ENCODE assay signal across 24 cellular contexts in the genomic region with DNA sequence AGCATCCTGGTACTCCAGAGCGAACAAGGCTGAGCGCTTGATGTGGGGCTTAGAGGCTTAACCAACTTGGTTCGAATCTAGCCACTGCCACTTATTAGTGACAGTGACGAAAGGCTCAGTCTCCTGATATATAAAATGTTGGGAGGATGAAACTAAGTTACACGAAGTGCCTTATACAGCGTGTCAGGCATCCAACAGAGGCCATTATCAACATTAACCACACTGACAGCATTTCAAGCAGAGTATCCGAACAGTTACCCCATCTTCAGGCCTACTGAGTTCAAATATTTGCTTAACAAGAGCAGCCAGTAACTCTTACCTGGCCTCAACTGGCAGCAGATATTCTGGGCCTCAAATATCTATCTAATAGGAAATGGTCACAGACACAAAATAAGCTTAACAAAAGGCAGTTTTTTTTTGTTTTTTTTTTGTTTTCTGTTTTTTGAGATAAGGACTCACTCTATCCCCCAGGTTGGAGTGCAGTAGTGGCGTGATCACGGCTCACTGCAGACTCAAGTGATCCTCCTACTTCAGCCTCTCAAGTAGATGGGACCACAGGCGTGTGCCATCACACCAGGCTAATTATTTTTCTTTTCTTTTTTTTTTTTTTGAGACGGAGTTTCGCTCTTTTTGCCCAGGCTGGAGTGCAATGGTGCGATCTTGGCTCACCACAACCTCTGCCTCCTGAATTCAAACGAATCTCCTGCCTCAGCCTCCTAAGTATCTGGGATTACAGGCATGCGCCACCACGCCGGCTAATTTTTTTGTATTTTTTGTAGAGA. TPM values are rescaled to one million over a fixed set of nuclear protein-coding genes. Genes with fewer than 3 reads are reported as not detected.
DNase-seq lines count a peak whose midpoint lies in the region; ATAC-seq and TF ChIP-seq lines count a peak whose summit lies in the region.
"Had no signal": no experiment of that assay in that cellular context is flagged by ENCODE, and none has a peak within 500 bp of the region (broad histone marks: within the 10 kb centered on the region; RNA-seq: fewer than 3 reads in every experiment).

No MANE protein-coding gene starts in this region.

- H3K4me1 ChIP-seq in PC-9 (replicated peaks; ENCODE audit: insufficient read depth) = peaks cover 50% of the 10 kb centered on the region
- peaks cover 5 to 28% (median 8%) of the 10 kb centered on the region in 3 donors for H3K4me1 ChIP-seq in esophagus squamous epithelium
- H3K4me1 ChIP-seq in transverse colon = peaks cover 0 to 12% (median 7%) of the 10 kb centered on the region in 4 donors
- H3K4me1 ChIP-seq: HAP-1, parathyroid adenoma had no signal

- peaks cover 28% of the 10 kb centered on the region for H3F3A ChIP-seq in PC-9 (ENCODE audit: insufficient read depth, low read depth)

- CTCF ChIA-PET in PC-9 (lab: Charles Lee) = interaction anchor here (0.6 to 1.5 kb wide), 2 partner anchors 109 to 205 kb away, joined by 4 to 5 read pairs; a partner anchor contains a TSS

- no peak overlapping the region for H3K4me2 ChIP-seq in PC-9

- intact Hi-C loops in PC-9 (cut with micrococcal nuclease; ENCODE audit: unreplicated experiment) = no loop called here
- intact Hi-C loops in esophagus squamous epithelium (cut with DNase I) = no loop called here
- intact Hi-C loops in transverse colon (cut with DNase I; ENCODE audit: low total_unique reads) = no loop called here

- H3K27me3 Mint-ChIP-seq in activated T-cell treated with anti-CD3 and anti-CD28 coated beads, Interleukin-2, amount 50 U/mL, for 24 hours = no peaks in the 10 kb centered on the region
- H3K27me3 Mint-ChIP-seq: activated naive CD8-positive, alpha-beta T cell treated with anti-CD3 and anti-CD28 coated beads, Interleukin-2, amount 50 U/mL, for 24 hours; brain; natural killer cell treated with Interleukin-12 subunit alpha and Interleukin-12 subunit beta and Interleukin-15 and Interleukin-18, amount 100 ng/mL, for 72 hours had no signal

- H3K4me1 Mint-ChIP-seq in activated T-cell treated with anti-CD3 and anti-CD28 coated beads, Interleukin-2, amount 50 U/mL, for 24 hours (ENCODE audit: low read depth) = peaks cover 28% of the 10 kb centered on the region

- WGBS in esophagus squamous epithelium, 2 donors = 92 to 94% methylated on average over 15 to 17 of the region's 17 CpGs
- 89 to 96% methylated on average over 7 to 17 of the region's 17 CpGs for WGBS in transverse colon (ENCODE audit: low coverage in 1 of 2), 2 donors

- no peak overlapping the region for H2AFZ ChIP-seq in PC-9
- H2AFZ ChIP-seq: parathyroid adenoma had no signal

- no peaks in the 10 kb centered on the region for H3K36me3 ChIP-seq in PC-9 (ENCODE audit: low read depth)
- H3K36me3 ChIP-seq in esophagus squamous epithelium = peaks cover 0 to 28% (median 2%) of the 10 kb centered on the region in 3 donors
- H3K36me3 ChIP-seq in transverse colon = peaks cover 0 to 9% (median 3%) of the 10 kb centered on the region in 4 donors
- H3K36me3 ChIP-seq: HAP-1 had no signal

- H3K79me2 ChIP-seq in PC-9 (ENCODE audit: low read depth) = no peaks in the 10 kb centered on the region
- H3K79me2 ChIP-seq: parathyroid adenoma had no signal

- H3K9me3 ChIP-seq in PC-9 (ENCODE audit: insufficient read depth, low read depth) = no peaks in the 10 kb centered on the region
- no peaks in the 10 kb centered on the region for H3K9me3 ChIP-seq in esophagus squamous epithelium
- no peaks in the 10 kb centered on the region for H3K9me3 ChIP-seq in transverse colon
- H3K9me3 ChIP-seq: HAP-1 had no signal

- TF ChIP-seq POLR2A in esophagus squamous epithelium (IDR thresholded peaks at IDR 0.05) (no peak), transverse colon (IDR thresholded peaks at IDR 0.05) (no peak)

- no peak overlapping the region for H3K4me3 Mint-ChIP-seq in activated T-cell treated with anti-CD3 and anti-CD28 coated beads, Interleukin-2, amount 50 U/mL, for 24 hours
- H3K4me3 Mint-ChIP-seq: activated naive CD8-positive, alpha-beta T cell treated with anti-CD3 and anti-CD28 coated beads, Interleukin-2, amount 50 U/mL, for 24 hours; brain; natural killer cell treated with Interleukin-12 subunit alpha and Interleukin-12 subunit beta and Interleukin-15 and Interleukin-18, amount 100 ng/mL, for 72 hours had no signal

- no peak for TF ChIP-seq CTCF in PC-9 (conservative IDR thresholded peaks at IDR 0.05)
- no peak for TF ChIP-seq CTCF in esophagus squamous epithelium (IDR thresholded peaks at IDR 0.05)
- no peak for TF ChIP-seq CTCF in transverse colon (IDR thresholded peaks at IDR 0.05)

- no peaks in the 10 kb centered on the region for H4K20me1 ChIP-seq in PC-9 (ENCODE audit: insufficient read depth)

- peak overlapping the region; percentile 6 for H3K27ac Mint-ChIP-seq in activated T-cell treated with anti-CD3 and anti-CD28 coated beads, Interleukin-2, amount 50 U/mL, for 24 hours
- H3K27ac Mint-ChIP-seq: activated naive CD8-positive, alpha-beta T cell treated with anti-CD3 and anti-CD28 coated beads, Interleukin-2, amount 50 U/mL, for 24 hours had no signal

- POLR2A ChIA-PET in PC-9 (lab: Charles Lee; ENCODE audit: unreplicated experiment) = interaction anchor here (0.6 to 0.7 kb wide), 2 partner anchors 116 to 378 kb away, joined by 4 to 5 read pairs; no protein-coding TSS in a partner anchor

- ATAC-seq in HG03342 (IDR thresholded peaks at IDR 0.05; ENCODE audit: unreplicated experiment) (no peak), HG02981 (IDR thresholded peaks at IDR 0.05; ENCODE audit: unreplicated experiment) (no peak)
- ATAC-seq: activated naive CD8-positive, alpha-beta T cell treated with anti-CD3 and anti-CD28 coated beads, Interleukin-2, amount 50 U/mL, for 24 hours had no signal

- H3K9me3 Mint-ChIP-seq in activated T-cell treated with anti-CD3 and anti-CD28 coated beads, Interleukin-2, amount 50 U/mL, for 24 hours = no peaks in the 10 kb centered on the region
- H3K9me3 Mint-ChIP-seq: activated naive CD8-positive, alpha-beta T cell treated with anti-CD3 and anti-CD28 coated beads, Interleukin-2, amount 50 U/mL, for 24 hours; activated T-helper 2 cell treated with anti-CD3 and anti-CD28 coated beads, Interferon-gamma antibody, Interleukin-2, Interleukin-4, amounts not matched to agents 10 μg/mL and 5 μg/mL and 100 μg/mL, durations not matched to agents 14 hours and 24 hours and 36 hours; brain; natural killer cell treated with Interleukin-12 subunit alpha and Interleukin-12 subunit beta and Interleukin-15 and Interleukin-18, amount 100 ng/mL, for 72 hours had no signal

- no peaks in the 10 kb centered on the region for H3K27me3 ChIP-seq in PC-9 (ENCODE audit: insufficient read depth, low read depth)
- no peaks in the 10 kb centered on the region for H3K27me3 ChIP-seq in esophagus squamous epithelium
- H3K27me3 ChIP-seq in transverse colon = no peaks in the 10 kb centered on the region

- H3K27ac ChIP-seq in PC-9 (peak overlapping the region; percentile 57), esophagus squamous epithelium (peak overlapping the region; percentile 69 to 82 (median 76)), transverse colon (peak overlapping the region; percentile 43 to 76 (median 68))
- H3K27ac ChIP-seq: parathyroid adenoma had no signal

- BruUV-seq in PC-9 (replicated peaks; lab: Mats Ljungman, UMichigan) = no TSS peak

- in situ Hi-C loops in transverse colon (cut with MboI; ENCODE audit: low pct_ligation_motif_present in 1 of 4, low pct_unique_long_range_greater_than_20kb in 1 of 4, low sequenced_read_pairs in 3 of 4) = no loop called here

- H3K36me3 Mint-ChIP-seq in activated T-cell treated with anti-CD3 and anti-CD28 coated beads, Interleukin-2, amount 50 U/mL, for 24 hours (ENCODE audit: low read depth) = peaks cover 64% of the 10 kb centered on the region
- H3K36me3 Mint-ChIP-seq: natural killer cell treated with Interleukin-12 subunit alpha and Interleukin-12 subunit beta and Interleukin-15 and Interleukin-18, amount 100 ng/mL, for 72 hours had no signal

- H3K4me3 ChIP-seq in PC-9 (no peak overlapping the region), esophagus squamous epithelium (no peak overlapping the region), transverse colon (no peak overlapping the region)
- H3K4me3 ChIP-seq: HAP-1 had no signal

- no peaks in the 10 kb centered on the region for H3K9me2 ChIP-seq in PC-9 (ENCODE audit: insufficient read depth)

- no peak for TF ChIP-seq EP300 in transverse colon (IDR thresholded peaks at IDR 0.05; ENCODE audit: low read depth)

- no peak for DNase-seq in activated T-cell treated with anti-CD3 and anti-CD28 coated beads, Interleukin-2, amount 50 U/mL, for 24 hours
- DNase-seq in activated T-cell treated with anti-CD3 and anti-CD28 coated beads, Interleukin-2, amount 50 U/mL, for 1 hour = no peak
- no peak for DNase-seq in PC-9
- DNase-seq in esophagus squamous epithelium (lab: John Stamatoyannopoulos, UW) = no peak
- DNase-seq in transverse colon = no peak
- DNase-seq in glomerular visceral epithelial cell (ENCODE audit: extremely low spot score) = no peak
- DNase-seq: ACHN; activated naive CD8-positive, alpha-beta T cell treated with anti-CD3 and anti-CD28 coated beads, Interleukin-2, amount 50 U/mL, for 24 hours; C1 segment of cervical spinal cord; cortex of kidney; hippocampal formation; kidney; NCI-H1417 treated with DMSO at 0.1 percent for 48 hours; NCI-H524 treated with DMSO at 0.1 percent for 48 hours; stimulated activated CD4-positive, alpha-beta T cell treated with anti-CD3 and anti-CD28 coated beads, Interleukin-4, amount 100 ng/mL, for 24 hours had no signal

RNA-seq across cellular contexts. Expression of a gene that starts 2.9 kb away (rescaled TPM):
- total RNA-seq in PC-9 (2021) (not detected in 2 replicates), esophagus squamous epithelium (under 1 TPM in 2 of 4 donors, not detected in 2; 0.38 to 0.42 TPM), transverse colon (not detected)
- total RNA-seq: activated CD8-positive, alpha-beta memory T cell treated with anti-CD3 and anti-CD28 coated beads for 36 hours; activated T-helper 2 cell treated with anti-CD3 and anti-CD28 coated beads, Interferon-gamma antibody, Interleukin-2, Interleukin-4, amounts not matched to agents 10 μg/mL and 5 μg/mL and 100 μg/mL, durations not matched to agents 14 hours and 24 hours and 36 hours; kidney; T-helper 2 cell treated with Interferon-gamma antibody and Interleukin-4, amounts not matched to agents 100 ng/mL and 5 ng/mL, for 36 hours had no signal
